9 cellular contexts compared by ENCODE assay signal in the genomic region with DNA sequence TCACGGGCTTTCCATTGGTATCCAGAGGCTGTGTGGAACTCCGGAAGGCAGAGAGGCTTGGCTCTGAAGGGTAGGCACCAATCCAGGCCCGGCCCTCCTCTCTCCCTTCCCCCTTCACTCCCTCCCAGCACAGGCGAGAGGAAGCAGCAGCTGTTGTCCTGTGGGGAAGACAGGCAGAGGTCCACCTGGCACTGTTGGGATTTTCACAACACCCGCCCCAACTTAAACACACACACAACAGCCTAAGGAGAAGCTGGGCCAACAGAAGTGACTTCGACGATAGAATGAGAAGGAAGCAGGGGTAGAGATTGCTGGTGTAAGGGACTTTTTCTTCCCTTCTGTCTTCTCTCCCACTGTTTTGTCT. TPM values are rescaled to one million over a fixed set of nuclear protein-coding genes. Genes with fewer than 3 reads are reported as not detected.
DNase-seq lines count a peak whose midpoint lies in the region; ATAC-seq and TF ChIP-seq lines count a peak whose summit lies in the region.
"Had no signal": no experiment of that assay in that cellular context is flagged by ENCODE, and none has a peak within 500 bp of the region (broad histone marks: within the 10 kb centered on the region; RNA-seq: fewer than 3 reads in every experiment).

No MANE protein-coding gene starts in this region.

- 37 to 44% methylated on average over 7 of the region's 7 CpGs for WGBS in upper lobe of left lung, 2 donors

- no peaks in the 10 kb centered on the region for H3K36me3 ChIP-seq in upper lobe of left lung

- no peak for TF ChIP-seq EP300 in upper lobe of left lung (IDR thresholded peaks at IDR 0.05)

- peaks cover 28 to 33% (median 31%) of the 10 kb centered on the region in 4 donors for H3K4me1 ChIP-seq in upper lobe of left lung

- peaks cover 2% of the 10 kb centered on the region for H3K4me1 Mint-ChIP-seq in activated naive CD8-positive, alpha-beta T cell treated with anti-CD3 and anti-CD28 coated beads, Interleukin-2, amount 50 U/mL, for 24 hours

- no peaks in the 10 kb centered on the region for H3K9me3 Mint-ChIP-seq in activated naive CD8-positive, alpha-beta T cell treated with anti-CD3 and anti-CD28 coated beads, Interleukin-2, amount 50 U/mL, for 24 hours

- no peak overlapping the region for H3K4me3 Mint-ChIP-seq in activated naive CD8-positive, alpha-beta T cell treated with anti-CD3 and anti-CD28 coated beads, Interleukin-2, amount 50 U/mL, for 24 hours

- DNase-seq in NCI-H510A (lab: John Stamatoyannopoulos, UW) (peak; percentile 12), epithelial cell of prostate (ENCODE audit: low read depth, low spot score) (no peak), midbrain (lab: John Stamatoyannopoulos, UW) (peak; percentile 81), upper lobe of left lung (peak in 1 of 2 donors; percentile 59), DMS114 treated with DMSO at 0.1 percent for 48 hours (lab: John Stamatoyannopoulos, UW; ENCODE audit: unreplicated experiment) (no peak)
- DNase-seq in activated naive CD8-positive, alpha-beta T cell treated with anti-CD3 and anti-CD28 coated beads, Interleukin-2, amount 50 U/mL, for 24 hours: no peak
- DNase-seq: cerebellar nuclear complex had no signal

- ATAC-seq in upper lobe of left lung (ENCODE audit: low FRiP score in 2 of 2) (peak; percentile 79 to 86), GM18868 (IDR thresholded peaks at IDR 0.05; ENCODE audit: unreplicated experiment) (no peak), HG03521 (IDR thresholded peaks at IDR 0.05; ENCODE audit: unreplicated experiment) (no peak)
- no peak for ATAC-seq in activated naive CD8-positive, alpha-beta T cell treated with anti-CD3 and anti-CD28 coated beads, Interleukin-2, amount 50 U/mL, for 24 hours

- no peak for TF ChIP-seq POLR2A in upper lobe of left lung (IDR thresholded peaks at IDR 0.05)

- no peaks in the 10 kb centered on the region for H3K9me3 ChIP-seq in upper lobe of left lung

- no peaks in the 10 kb centered on the region for H3K27me3 ChIP-seq in upper lobe of left lung

- no peaks in the 10 kb centered on the region for H3K36me3 Mint-ChIP-seq in activated naive CD8-positive, alpha-beta T cell treated with anti-CD3 and anti-CD28 coated beads, Interleukin-2, amount 50 U/mL, for 24 hours (ENCODE audit: low read depth)

- H3K27ac Mint-ChIP-seq in activated naive CD8-positive, alpha-beta T cell treated with anti-CD3 and anti-CD28 coated beads, Interleukin-2, amount 50 U/mL, for 24 hours: no peak overlapping the region

- H3K27ac ChIP-seq in epithelial cell of prostate (peak overlapping the region; percentile 94), upper lobe of left lung (peak overlapping the region; percentile 25 to 80 (median 66))

- peaks cover 10% of the 10 kb centered on the region for H3K27me3 Mint-ChIP-seq in activated naive CD8-positive, alpha-beta T cell treated with anti-CD3 and anti-CD28 coated beads, Interleukin-2, amount 50 U/mL, for 24 hours

- no peak for TF ChIP-seq CTCF in upper lobe of left lung (IDR thresholded peaks at IDR 0.05)

- H3K4me3 ChIP-seq in upper lobe of left lung: no peak overlapping the region

RNA-seq across cellular contexts. Expression of a gene that starts 3.1 kb away (rescaled TPM):
- not detected for total RNA-seq in upper lobe of left lung

RNA-seq across cellular contexts. Expression of a gene that starts 4.4 kb away (rescaled TPM):
- total RNA-seq in upper lobe of left lung: not detected

RNA-seq across cellular contexts. Expression of a gene that starts 9.0 kb away (rescaled TPM):
- total RNA-seq in upper lobe of left lung: not detected

RNA-seq across cellular contexts. Expression of a gene that starts 14.2 kb away (rescaled TPM):
- total RNA-seq in upper lobe of left lung: 100 to 1,000 TPM in 2 of 6 donors, 10 to 100 TPM in 4; 69.7 to 280 (median 90.8) TPM

RNA-seq across cellular contexts. Expression of a gene that starts 18.6 kb away (rescaled TPM):
- total RNA-seq in upper lobe of left lung: not detected

Comparison
In these comparisons a context has a peak if more than half of its experiments do, and no peak if none do; other contexts are left out.
1. DNase-seq: peak in NCI-H510A (single experiment) and midbrain (single experiment); none in epithelial cell of prostate (single experiment), activated naive CD8-positive, alpha-beta T cell treated with anti-CD3 and anti-CD28 coated beads, Interleukin-2, amount 50 U/mL, for 24 hours (single experiment) and DMS114 treated with DMSO at 0.1 percent for 48 hours (single experiment).
2. ATAC-seq: peak in upper lobe of left lung (2 of 2); none in GM18868 (single experiment), activated naive CD8-positive, alpha-beta T cell treated with anti-CD3 and anti-CD28 coated beads, Interleukin-2, amount 50 U/mL, for 24 hours (single experiment) and HG03521 (single experiment).